Comparison of ENCODE assay signal across 28 cellular contexts in the genomic region with DNA sequence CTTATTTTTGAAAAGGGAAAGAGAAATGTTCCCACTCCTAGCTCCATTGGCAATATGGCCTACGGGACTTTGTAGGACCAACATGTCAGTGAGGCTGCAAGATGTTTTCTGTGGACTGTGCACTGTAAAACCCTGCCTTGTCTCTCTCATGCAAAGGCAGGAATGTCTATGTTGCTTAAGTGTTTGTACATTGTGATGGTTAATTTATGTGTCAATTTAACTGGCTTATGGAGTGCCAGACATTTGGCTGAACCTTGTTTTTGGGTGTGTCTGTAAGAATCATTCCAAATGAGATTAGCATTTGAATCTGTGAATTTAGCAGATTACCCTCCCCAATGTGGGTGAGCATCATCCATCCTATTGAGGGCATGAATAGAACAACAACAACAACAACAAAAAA. TPM values are rescaled to one million over a fixed set of nuclear protein-coding genes. Genes with fewer than 3 reads are reported as not detected.
DNase-seq lines count a peak whose midpoint lies in the region; ATAC-seq, FAIRE-seq and TF ChIP-seq lines count a peak whose summit lies in the region.
"Had no signal": no experiment of that assay in that cellular context is flagged by ENCODE, and none has a peak within 500 bp of the region (broad histone marks: within the 10 kb centered on the region; RNA-seq: fewer than 3 reads in every experiment).

No MANE protein-coding gene starts in this region.

- no peaks in the 10 kb centered on the region for H3K9me2 ChIP-seq in GM23338 (ENCODE audit: insufficient read depth)

- H3K4me2 ChIP-seq in GM23338, result no peak overlapping the region
- H3K4me2 ChIP-seq: BLaER1 had no signal

- H3K4me3 ChIP-seq in GM23338 (no peak overlapping the region), HAP-1 (no peak overlapping the region)
- H3K4me3 ChIP-seq: BLaER1, GM12878 had no signal

- in situ Hi-C loops in HAP-1 (cut with MboI; ENCODE audit: low sequenced_read_pairs), result no loop called here

- H3K79me2 ChIP-seq in GM23338 (replicated peaks; ENCODE audit: insufficient read depth), result no peaks in the 10 kb centered on the region

- no peaks in the 10 kb centered on the region for H3K9me3 ChIP-seq in HAP-1
- H3K9me3 ChIP-seq: BE2C had no signal

- H3K36me3 ChIP-seq in GM23338 (ENCODE audit: insufficient read depth) (no peaks in the 10 kb centered on the region), HAP-1 (replicated peaks) (no peaks in the 10 kb centered on the region)
- H3K36me3 ChIP-seq: BLaER1 had no signal

- ATAC-seq in GM23338, result no peak
- ATAC-seq in HG03108 (IDR thresholded peaks at IDR 0.05; ENCODE audit: unreplicated experiment), result no peak
- ATAC-seq: GM12878 had no signal

- peak; percentile 62 for FAIRE-seq in urothelium cell line (lab: Jason Lieb, UNC)
- FAIRE-seq: A204.1, GM12878, GM12892, GM18507 had no signal

- no peak overlapping the region for H3K27ac Mint-ChIP-seq in GM23338
- H3K27ac Mint-ChIP-seq: CD14-positive monocyte; CD4-positive, alpha-beta memory T cell; CD4-positive, CD25-positive, alpha-beta regulatory T cell; CD8-positive, alpha-beta memory T cell had no signal

- peaks cover 8% of the 10 kb centered on the region; the same call in 2 of the 3 replicates for H3K4me1 Mint-ChIP-seq in GM23338

- H3K4me1 ChIP-seq in GM23338 (ENCODE audit: insufficient read depth) (peaks cover 1% of the 10 kb centered on the region; the same call in 1 of the 2 replicates), HAP-1 (peaks cover 22% of the 10 kb centered on the region)
- H3K4me1 ChIP-seq: BE2C, BLaER1 had no signal

- H4K20me1 ChIP-seq in GM23338 (replicated peaks; ENCODE audit: insufficient read depth), result no peaks in the 10 kb centered on the region
- H4K20me1 ChIP-seq: BLaER1 had no signal

- no peaks in the 10 kb centered on the region for H3F3A ChIP-seq in GM23338 (replicated peaks; ENCODE audit: low read depth)

- peak overlapping the region; percentile 52; the same call in 1 of the 2 replicates for H2AFZ ChIP-seq in GM23338

- H3K4me3 Mint-ChIP-seq in GM23338, result no peak overlapping the region
- H3K4me3 Mint-ChIP-seq: CD14-positive monocyte; CD4-positive, alpha-beta memory T cell; CD4-positive, CD25-positive, alpha-beta regulatory T cell; CD8-positive, alpha-beta memory T cell had no signal

- no peaks in the 10 kb centered on the region for H3K9me3 Mint-ChIP-seq in GM23338

- TF ChIP-seq CTCF in GM23338 (conservative IDR thresholded peaks at IDR 0.05; ENCODE audit: low read depth in 2 of 2), result no peak

- H3K27me3 ChIP-seq in GM23338 (ENCODE audit: insufficient read depth) (no peaks in the 10 kb centered on the region), HAP-1 (ENCODE audit: low read depth) (no peaks in the 10 kb centered on the region)
- H3K27me3 ChIP-seq: BE2C had no signal

- DNase-seq in GM23338 (ENCODE audit: low spot score), result no peak
- DNase-seq in HAP-1 (ENCODE audit: low spot score in 2 of 2), result peak; percentile 69 to 92
- peak; percentile 85 for DNase-seq in NCI-H82 treated with DMSO at 0.1 percent for 48 hours (lab: John Stamatoyannopoulos, UW; ENCODE audit: unreplicated experiment)
- DNase-seq in urothelium cell line (ENCODE audit: low spot score), result no peak
- DNase-seq in anterior cingulate cortex (lab: John Stamatoyannopoulos, UW), result no peak
- DNase-seq in NCI-H2227 (lab: John Stamatoyannopoulos, UW; ENCODE audit: unreplicated experiment), result no peak
- DNase-seq: 8988T; ACHN; BE2C; C1 segment of cervical spinal cord; CD4-positive, alpha-beta memory T cell; CD4-positive, CD25-positive, alpha-beta regulatory T cell; CD8-positive, alpha-beta memory T cell; COR-L47; DMS 273 treated with DMSO at 0.1 percent for 48 hours; DMS153; DMS53; DMS79; DND-41; EL; GDM1 had no signal

- no peaks in the 10 kb centered on the region for H3K36me3 Mint-ChIP-seq in GM23338 (ENCODE audit: low read depth)
- H3K36me3 Mint-ChIP-seq: CD14-positive monocyte; CD4-positive, alpha-beta memory T cell; CD4-positive, CD25-positive, alpha-beta regulatory T cell; CD8-positive, alpha-beta memory T cell had no signal

- H3K27me3 Mint-ChIP-seq in GM23338 (ENCODE audit: insufficient read depth, low read depth, poor library complexity), result no peaks in the 10 kb centered on the region

- H3K27ac ChIP-seq in GM23338 (ENCODE audit: low read depth), result no peak overlapping the region
- H3K27ac ChIP-seq: BLaER1 had no signal

TF ChIP-seq in GM23338, 12 proteins besides CTCF, POLR2A, EP300 and RAD21 (continues in another document):
- TF ChIP-seq JUNB (IDR thresholded peaks at IDR 0.05; ENCODE audit: unreplicated experiment) (no peak), POLR2AphosphoS5 (IDR thresholded peaks at IDR 0.05; ENCODE audit: low read depth) (no peak), ZNF331 (CRISPR knock-in tag; IDR thresholded peaks at IDR 0.05; ENCODE audit: low read depth) (no peak), STAT1 (IDR thresholded peaks at IDR 0.05; ENCODE audit: unreplicated experiment) (no peak), EZH2phosphoT487 (IDR thresholded peaks at IDR 0.05; ENCODE audit: unreplicated experiment) (no peak)
- TF ChIP-seq, protein P1, sequence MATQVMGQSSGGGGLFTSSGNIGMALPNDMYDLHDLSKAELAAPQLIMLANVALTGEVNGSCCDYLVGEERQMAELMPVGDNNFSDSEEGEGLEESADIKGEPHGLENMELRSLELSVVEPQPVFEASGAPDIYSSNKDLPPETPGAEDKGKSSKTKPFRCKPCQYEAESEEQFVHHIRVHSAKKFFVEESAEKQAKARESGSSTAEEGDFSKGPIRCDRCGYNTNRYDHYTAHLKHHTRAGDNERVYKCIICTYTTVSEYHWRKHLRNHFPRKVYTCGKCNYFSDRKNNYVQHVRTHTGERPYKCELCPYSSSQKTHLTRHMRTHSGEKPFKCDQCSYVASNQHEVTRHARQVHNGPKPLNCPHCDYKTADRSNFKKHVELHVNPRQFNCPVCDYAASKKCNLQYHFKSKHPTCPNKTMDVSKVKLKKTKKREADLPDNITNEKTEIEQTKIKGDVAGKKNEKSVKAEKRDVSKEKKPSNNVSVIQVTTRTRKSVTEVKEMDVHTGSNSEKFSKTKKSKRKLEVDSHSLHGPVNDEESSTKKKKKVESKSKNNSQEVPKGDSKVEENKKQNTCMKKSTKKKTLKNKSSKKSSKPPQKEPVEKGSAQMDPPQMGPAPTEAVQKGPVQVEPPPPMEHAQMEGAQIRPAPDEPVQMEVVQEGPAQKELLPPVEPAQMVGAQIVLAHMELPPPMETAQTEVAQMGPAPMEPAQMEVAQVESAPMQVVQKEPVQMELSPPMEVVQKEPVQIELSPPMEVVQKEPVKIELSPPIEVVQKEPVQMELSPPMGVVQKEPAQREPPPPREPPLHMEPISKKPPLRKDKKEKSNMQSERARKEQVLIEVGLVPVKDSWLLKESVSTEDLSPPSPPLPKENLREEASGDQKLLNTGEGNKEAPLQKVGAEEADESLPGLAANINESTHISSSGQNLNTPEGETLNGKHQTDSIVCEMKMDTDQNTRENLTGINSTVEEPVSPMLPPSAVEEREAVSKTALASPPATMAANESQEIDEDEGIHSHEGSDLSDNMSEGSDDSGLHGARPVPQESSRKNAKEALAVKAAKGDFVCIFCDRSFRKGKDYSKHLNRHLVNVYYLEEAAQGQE (IDR thresholded peaks at IDR 0.05; ENCODE audit: unreplicated experiment), result no peak

RNA-seq across cellular contexts. Expression of a gene that starts 4.1 kb away (rescaled TPM):
- 6.4 and 7.4 TPM in 2 replicates for total RNA-seq in GM23338 (2014; rRNA removed; shearing (Covaris generic))
- polyA plus RNA-seq in GM23338 (2016; fragmentation: Nextera tagmentation; extraction: Ambion mirVana), result 8.6 and 9.1 TPM in 2 replicates
- total RNA-seq: CD4-positive, CD25-positive, alpha-beta regulatory T cell; CD8-positive, alpha-beta memory T cell had no signal
- polyA plus RNA-seq: CD14-positive monocyte; CD4-positive, alpha-beta memory T cell; CD4-positive, CD25-positive, alpha-beta regulatory T cell; CD8-positive, alpha-beta memory T cell had no signal

Comparison
In these comparisons a context has a peak if more than half of its experiments do, and no peak if none do; other contexts are left out.
1. DNase-seq: peak in HAP-1 (2 of 2) and NCI-H82 treated with DMSO at 0.1 percent for 48 hours (single experiment); none in GM23338 (single experiment), urothelium cell line (single experiment), anterior cingulate cortex (0 of 58) and NCI-H2227 (single experiment).